19 cellular contexts compared by ENCODE assay signal in the genomic region with DNA sequence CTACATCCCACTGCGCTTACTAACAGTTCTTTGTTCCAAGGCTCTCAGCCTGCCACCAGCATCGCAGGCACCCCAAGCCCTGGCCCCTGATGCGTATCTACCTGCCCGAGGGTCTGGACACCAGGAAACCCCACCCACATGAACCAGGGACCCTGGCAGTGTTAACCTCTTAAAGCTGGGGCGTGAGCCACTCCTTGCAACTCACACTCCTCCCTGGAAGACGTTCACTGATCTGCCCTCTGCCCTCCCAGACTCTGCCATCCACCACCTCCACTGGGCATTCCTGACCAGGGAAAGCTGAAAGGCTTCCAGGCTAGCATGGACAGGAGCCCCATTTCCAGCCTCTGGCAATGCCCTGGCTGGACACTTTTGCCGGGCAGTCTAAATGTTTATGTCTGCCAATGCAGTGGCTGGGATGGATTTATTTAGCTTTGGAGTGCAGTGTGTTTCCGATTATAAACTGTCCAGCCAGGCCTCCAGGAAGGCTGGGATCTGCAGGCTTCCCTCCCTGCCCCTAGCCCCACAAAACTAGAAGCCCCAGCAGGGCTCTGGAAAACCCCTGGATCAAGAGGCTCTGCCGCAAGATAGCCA.
"Had no signal": no experiment of that assay in that cellular context is flagged by ENCODE, and none has a peak within 500 bp of the region (broad histone marks: within the 10 kb centered on the region; RNA-seq: fewer than 3 reads in every experiment).

No MANE protein-coding gene starts in this region.

- H3K27ac ChIP-seq: brain microvascular endothelial cell, coronary artery, hepatocyte, lower lobe of right lung, ovary, suprapubic skin had no signal

- H3K36me3 ChIP-seq: ovary had no signal

- DNase-seq: activated CD4-positive, alpha-beta T cell treated with anti-CD3 and anti-CD28 coated beads, Interleukin-2, amount 10 ng/mL, durations not matched to agents 7 days and 5 days; activated CD8-positive, alpha-beta memory T cell treated with anti-CD3 and anti-CD28 coated beads, Interleukin-2, amount 50 U/mL, for 4 hours; activated naive CD4-positive, alpha-beta T cell treated with anti-CD3 and anti-CD28 coated beads for 36 hours; activated T-cell treated with anti-CD3 and anti-CD28 coated beads, Interleukin-2, amount 50 U/mL, for 4 hours; anterior cingulate cortex; brain microvascular endothelial cell; effector CD4-positive, alpha-beta T cell; esophagus squamous epithelium; left colon; lower lobe of right lung; ovary; stimulated activated CD4-positive, alpha-beta T cell treated with anti-CD3 and anti-CD28 coated beads, Interleukin-2, amount 100 ng/mL, for 24 hours; stimulated activated naive CD8-positive, alpha-beta T cell treated with anti-CD3 and anti-CD28 coated beads, Interleukin-15, amount 100 ng/mL, for 72 hours; trophoblast cell had no signal

- H3K4me2 ChIP-seq: hepatocyte had no signal

- H3K27me3 ChIP-seq: brain microvascular endothelial cell, esophagus squamous epithelium, hepatocyte, ovary, suprapubic skin had no signal

- H2AFZ ChIP-seq: hepatocyte had no signal

- H3K4me3 Mint-ChIP-seq: activated CD4-positive, alpha-beta T cell treated with anti-CD3 and anti-CD28 coated beads, Interleukin-2, amount 10 ng/mL, durations not matched to agents 7 days and 5 days; activated naive CD4-positive, alpha-beta T cell treated with anti-CD3 and anti-CD28 coated beads for 36 hours; activated T-cell treated with anti-CD3 and anti-CD28 coated beads, Interleukin-2, amount 50 U/mL, for 4 hours; central memory CD8-positive, alpha-beta T cell; stimulated activated naive CD8-positive, alpha-beta T cell treated with anti-CD3 and anti-CD28 coated beads, Interleukin-15, amount 100 ng/mL, for 72 hours; T-helper 1 cell treated with Interleukin-12 subunit alpha and Interleukin-12 subunit beta and Interleukin-4 antibody, amounts not matched to agents 30 μg/mL and 1 μg/mL, for 36 hours had no signal

- H3K4me3 ChIP-seq: coronary artery, esophagus squamous epithelium, hepatocyte, lower lobe of right lung, ovary, suprapubic skin had no signal

- H3K27ac Mint-ChIP-seq: activated CD4-positive, alpha-beta T cell treated with anti-CD3 and anti-CD28 coated beads, Interleukin-2, amount 10 ng/mL, durations not matched to agents 7 days and 5 days; activated naive CD4-positive, alpha-beta T cell treated with anti-CD3 and anti-CD28 coated beads for 36 hours; stimulated activated naive CD8-positive, alpha-beta T cell treated with anti-CD3 and anti-CD28 coated beads, Interleukin-15, amount 100 ng/mL, for 72 hours; T-helper 1 cell treated with Interleukin-12 subunit alpha and Interleukin-12 subunit beta and Interleukin-4 antibody, amounts not matched to agents 30 μg/mL and 1 μg/mL, for 36 hours had no signal

- H3K9me3 ChIP-seq: esophagus squamous epithelium, lower lobe of right lung, ovary, suprapubic skin had no signal

- H3K27me3 Mint-ChIP-seq: activated CD4-positive, alpha-beta T cell treated with anti-CD3 and anti-CD28 coated beads, Interleukin-2, amount 10 ng/mL, durations not matched to agents 7 days and 5 days; central memory CD8-positive, alpha-beta T cell; stimulated activated naive CD8-positive, alpha-beta T cell treated with anti-CD3 and anti-CD28 coated beads, Interleukin-15, amount 100 ng/mL, for 72 hours had no signal

- H3K9me3 Mint-ChIP-seq: activated CD4-positive, alpha-beta T cell treated with anti-CD3 and anti-CD28 coated beads, Interleukin-2, amount 10 ng/mL, durations not matched to agents 7 days and 5 days; activated naive CD4-positive, alpha-beta T cell treated with anti-CD3 and anti-CD28 coated beads for 36 hours; activated T-cell treated with anti-CD3 and anti-CD28 coated beads, Interleukin-2, amount 50 U/mL, for 4 hours; central memory CD8-positive, alpha-beta T cell; stimulated activated naive CD8-positive, alpha-beta T cell treated with anti-CD3 and anti-CD28 coated beads, Interleukin-15, amount 100 ng/mL, for 72 hours; T-helper 1 cell treated with Interleukin-12 subunit alpha and Interleukin-12 subunit beta and Interleukin-4 antibody, amounts not matched to agents 30 μg/mL and 1 μg/mL, for 36 hours had no signal

- H3K4me1 Mint-ChIP-seq: central memory CD8-positive, alpha-beta T cell; stimulated activated naive CD8-positive, alpha-beta T cell treated with anti-CD3 and anti-CD28 coated beads, Interleukin-15, amount 100 ng/mL, for 72 hours had no signal

- ATAC-seq: activated T-cell treated with anti-CD3 and anti-CD28 coated beads, Interleukin-2, amount 50 U/mL, for 4 hours; left colon; lower lobe of right lung; stimulated activated naive CD8-positive, alpha-beta T cell treated with anti-CD3 and anti-CD28 coated beads, Interleukin-15, amount 100 ng/mL, for 72 hours had no signal
